29 cellular contexts compared by ENCODE assay signal in the genomic region with DNA sequence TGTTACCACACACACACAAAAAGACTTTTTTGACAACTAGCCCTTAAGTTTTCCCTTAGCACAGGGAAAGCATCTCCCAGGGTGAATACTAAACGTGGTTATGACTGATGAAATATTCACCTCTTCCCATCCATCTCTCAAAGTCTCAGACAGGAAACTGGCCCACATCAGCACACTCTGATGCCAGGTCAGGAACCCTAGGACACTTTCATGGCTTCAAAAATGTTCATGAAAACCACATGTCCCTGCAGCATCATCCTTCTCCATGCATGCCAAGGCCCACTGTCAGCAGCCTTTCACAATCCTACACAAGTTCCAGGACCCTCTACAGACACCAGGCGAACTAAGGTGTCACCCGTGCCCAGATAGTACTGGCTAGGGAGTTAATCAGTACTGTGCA.
DNase-seq lines count a peak whose midpoint lies in the region; ATAC-seq and TF ChIP-seq lines count a peak whose summit lies in the region.
"Had no signal": no experiment of that assay in that cellular context is flagged by ENCODE, and none has a peak within 500 bp of the region (broad histone marks: within the 10 kb centered on the region; RNA-seq: fewer than 3 reads in every experiment).

No MANE protein-coding gene starts in this region.

- ATAC-seq in SK-N-SH treated with all-trans-retinoic acid at 6 μM for 48 hours: peak; percentile 51
- ATAC-seq in HG02938 (IDR thresholded peaks at IDR 0.05; ENCODE audit: unreplicated experiment): no peak
- ATAC-seq in HG02973 (IDR thresholded peaks at IDR 0.05; ENCODE audit: unreplicated experiment): no peak
- ATAC-seq: activated CD4-positive, alpha-beta T cell treated with anti-CD3 and anti-CD28 coated beads for 36 hours; effector memory CD8-positive, alpha-beta T cell; esophagus mucosa; HCT116; T-helper 17 cell had no signal

- H3K27me3 Mint-ChIP-seq in HFFc6 (ENCODE audit: insufficient read depth): peaks cover 2% of the 10 kb centered on the region
- H3K27me3 Mint-ChIP-seq: activated CD4-positive, alpha-beta T cell treated with anti-CD3 and anti-CD28 coated beads for 36 hours; effector memory CD8-positive, alpha-beta T cell; T-helper 17 cell had no signal

- H3K36me3 ChIP-seq in esophagus squamous epithelium: no peaks in the 10 kb centered on the region
- H3K36me3 ChIP-seq: BLaER1, breast epithelium, colonic mucosa, tibial nerve had no signal

- H3K4me3 Mint-ChIP-seq in HFFc6: no peak overlapping the region
- H3K4me3 Mint-ChIP-seq: activated CD4-positive, alpha-beta T cell treated with anti-CD3 and anti-CD28 coated beads for 36 hours; effector memory CD8-positive, alpha-beta T cell; neural progenitor cell; T-helper 17 cell had no signal

- peaks cover 28% of the 10 kb centered on the region for H3K36me3 Mint-ChIP-seq in HFFc6 (ENCODE audit: low read depth)

- H3K4me1 Mint-ChIP-seq in HFFc6 (ENCODE audit: low read depth): peaks cover 86% of the 10 kb centered on the region
- H3K4me1 Mint-ChIP-seq: activated CD4-positive, alpha-beta T cell treated with anti-CD3 and anti-CD28 coated beads for 36 hours; T-helper 17 cell had no signal

- intact Hi-C loops in esophagus squamous epithelium (cut with DNase I): loop anchor here (5.0 to 10.0 kb wide), 2 partner anchors 178 to 376 kb away; no protein-coding TSS in a partner anchor

- peaks cover 0 to 26% (median 0%) of the 10 kb centered on the region in 3 donors for H3K4me1 ChIP-seq in esophagus squamous epithelium
- H3K4me1 ChIP-seq: breast epithelium, colonic mucosa had no signal

- no peaks in the 10 kb centered on the region for H3K27me3 ChIP-seq in esophagus squamous epithelium
- H3K27me3 ChIP-seq: BLaER1, breast epithelium, colonic mucosa, neural progenitor cell, tibial nerve had no signal

- no peak overlapping the region for H3K4me3 ChIP-seq in esophagus squamous epithelium
- H3K4me3 ChIP-seq: BLaER1, breast epithelium, colonic mucosa, lung, neural progenitor cell, tibial nerve had no signal

- TF ChIP-seq POLR2A in esophagus squamous epithelium (IDR thresholded peaks at IDR 0.05): no peak

- H3K9me3 Mint-ChIP-seq in HFFc6: peaks cover 19% of the 10 kb centered on the region
- H3K9me3 Mint-ChIP-seq: effector memory CD8-positive, alpha-beta T cell had no signal

- peak overlapping the region; percentile 94 for H3K27ac Mint-ChIP-seq in HFFc6
- H3K27ac Mint-ChIP-seq: activated CD4-positive, alpha-beta T cell treated with anti-CD3 and anti-CD28 coated beads for 36 hours; effector memory CD8-positive, alpha-beta T cell; neural progenitor cell; T-helper 17 cell had no signal

- WGBS in esophagus squamous epithelium, 2 donors: 81 to 90% methylated on average over 3 of the region's 3 CpGs

- DNase-seq in AG08395 (ENCODE audit: low spot score): peak; percentile 68
- no peak for DNase-seq in HFFc6
- DNase-seq in glomerular visceral epithelial cell (ENCODE audit: extremely low spot score): peak; percentile 10
- no peak for DNase-seq in esophagus squamous epithelium (lab: John Stamatoyannopoulos, UW)
- no peak for DNase-seq in activated CD8-positive, alpha-beta memory T cell treated with anti-CD3 and anti-CD28 coated beads for 24 hours
- DNase-seq: 8988T; activated CD4-positive, alpha-beta T cell treated with anti-CD3 and anti-CD28 coated beads for 36 hours; activated naive CD4-positive, alpha-beta T cell; activated T-cell treated with anti-CD3 and anti-CD28 coated beads, Interleukin-2, amount 50 U/mL, for 48 hours; amniotic stem cell; colonic mucosa; COR-L47; effector memory CD8-positive, alpha-beta T cell; glutamatergic neuron; Karpas-422; NCI-H1694; NCI-H2171; NCI-H524 treated with DMSO at 0.1 percent for 48 hours; T-helper 17 cell had no signal

- no peak overlapping the region for H3K27ac ChIP-seq in esophagus squamous epithelium
- H3K27ac ChIP-seq: BLaER1, breast epithelium, colonic mucosa, neural progenitor cell, tibial nerve had no signal

- peaks cover 0 to 9% (median 5%) of the 10 kb centered on the region in 3 donors for H3K9me3 ChIP-seq in esophagus squamous epithelium
- H3K9me3 ChIP-seq: breast epithelium, colonic mucosa had no signal

- no peak for TF ChIP-seq CTCF in HFFc6 (IDR thresholded peaks at IDR 0.05)
- no peak for TF ChIP-seq CTCF in esophagus squamous epithelium (IDR thresholded peaks at IDR 0.05)

TF ChIP-seq in SK-N-SH treated with all-trans-retinoic acid at 6 μM for 48 hours, 23 proteins besides CTCF, POLR2A, EP300 and RAD21 (continues in another document):
- no peak for TF ChIP-seq CSDC2 (CRISPR knock-in tag; IDR thresholded peaks at IDR 0.05)
- TF ChIP-seq POU6F1 (CRISPR knock-in tag; IDR thresholded peaks at IDR 0.05; ENCODE audit: borderline replicate concordance, low read depth): no peak
- TF ChIP-seq TCF4 (CRISPR knock-in tag; IDR thresholded peaks at IDR 0.05; ENCODE audit: borderline replicate concordance): no peak
- TF ChIP-seq ARNTL (CRISPR knock-in tag; IDR thresholded peaks at IDR 0.05; ENCODE audit: borderline replicate concordance, low read depth): no peak
- TF ChIP-seq TOX (CRISPR knock-in tag; IDR thresholded peaks at IDR 0.05; ENCODE audit: borderline replicate concordance): no peak
- no peak for TF ChIP-seq ZNF8 (CRISPR knock-in tag; IDR thresholded peaks at IDR 0.05)
- TF ChIP-seq, protein P1, sequence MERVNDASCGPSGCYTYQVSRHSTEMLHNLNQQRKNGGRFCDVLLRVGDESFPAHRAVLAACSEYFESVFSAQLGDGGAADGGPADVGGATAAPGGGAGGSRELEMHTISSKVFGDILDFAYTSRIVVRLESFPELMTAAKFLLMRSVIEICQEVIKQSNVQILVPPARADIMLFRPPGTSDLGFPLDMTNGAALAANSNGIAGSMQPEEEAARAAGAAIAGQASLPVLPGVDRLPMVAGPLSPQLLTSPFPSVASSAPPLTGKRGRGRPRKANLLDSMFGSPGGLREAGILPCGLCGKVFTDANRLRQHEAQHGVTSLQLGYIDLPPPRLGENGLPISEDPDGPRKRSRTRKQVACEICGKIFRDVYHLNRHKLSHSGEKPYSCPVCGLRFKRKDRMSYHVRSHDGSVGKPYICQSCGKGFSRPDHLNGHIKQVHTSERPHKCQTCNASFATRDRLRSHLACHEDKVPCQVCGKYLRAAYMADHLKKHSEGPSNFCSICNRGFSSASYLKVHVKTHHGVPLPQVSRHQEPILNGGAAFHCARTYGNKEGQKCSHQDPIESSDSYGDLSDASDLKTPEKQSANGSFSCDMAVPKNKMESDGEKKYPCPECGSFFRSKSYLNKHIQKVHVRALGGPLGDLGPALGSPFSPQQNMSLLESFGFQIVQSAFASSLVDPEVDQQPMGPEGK (CRISPR knock-in tag; IDR thresholded peaks at IDR 0.05; ENCODE audit: borderline replicate concordance): no peak
- no peak for TF ChIP-seq ZC3H10 (CRISPR knock-in tag; IDR thresholded peaks at IDR 0.05)
- TF ChIP-seq CSRNP3 (CRISPR knock-in tag; IDR thresholded peaks at IDR 0.05): no peak
- TF ChIP-seq ISL1 (CRISPR knock-in tag; IDR thresholded peaks at IDR 0.05): no peak
- TF ChIP-seq TSHZ2 (CRISPR knock-in tag; IDR thresholded peaks at IDR 0.05): no peak
- TF ChIP-seq ZNF565 (CRISPR knock-in tag; conservative IDR thresholded peaks at IDR 0.05; ENCODE audit: low read depth): no peak
- TF ChIP-seq ZFP3 (CRISPR knock-in tag; IDR thresholded peaks at IDR 0.05): no peak

Comparison
In these comparisons a context has a peak if more than half of its experiments do, and no peak if none do; other contexts are left out.
1. DNase-seq: peak in AG08395 (single experiment) and glomerular visceral epithelial cell (single experiment); none in HFFc6 (single experiment), esophagus squamous epithelium (single experiment) and activated CD8-positive, alpha-beta memory T cell treated with anti-CD3 and anti-CD28 coated beads for 24 hours (single experiment).